ENCODE assay signal across 16 cellular contexts in the genomic region with DNA sequence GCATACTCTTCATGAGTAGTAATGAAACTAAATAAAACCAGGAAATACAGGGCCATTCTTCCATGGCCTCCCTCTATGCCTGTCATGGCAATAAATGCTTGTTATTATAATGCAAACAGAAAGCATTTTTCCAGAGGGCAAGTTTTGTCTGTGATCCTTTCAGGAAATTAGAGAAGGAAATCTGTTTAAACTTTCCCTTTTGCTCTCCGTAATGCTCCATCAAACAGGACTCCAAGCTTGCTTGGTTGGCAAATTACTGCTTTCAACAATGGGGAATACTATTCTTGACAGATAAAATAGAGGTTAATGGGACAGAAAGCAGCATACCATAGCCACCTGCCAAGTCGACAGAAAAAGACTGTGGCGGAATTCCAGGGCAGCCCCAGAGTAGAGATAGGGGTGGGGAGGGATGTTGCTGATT.
DNase-seq lines count a peak whose midpoint lies in the region; ATAC-seq and TF ChIP-seq lines count a peak whose summit lies in the region.
"Had no signal": no experiment of that assay in that cellular context is flagged by ENCODE, and none has a peak within 500 bp of the region (broad histone marks: within the 10 kb centered on the region; RNA-seq: fewer than 3 reads in every experiment).

No MANE protein-coding gene starts in this region.

- H3K27ac ChIP-seq in right cardiac atrium (ENCODE audit: low read length), result peak overlapping the region; percentile 70
- no peak overlapping the region for H3K27ac ChIP-seq in parathyroid adenoma

- DNase-seq in HAP-1 (ENCODE audit: low spot score in 2 of 2) (peak; percentile 51 to 86), right cardiac atrium (peak in 2 of 3 donors; percentile 60 to 64), D341Med (ENCODE audit: low spot score) (no peak)
- DNase-seq in NK-92 treated with Interleukin-12 subunit alpha and Interleukin-12 subunit beta, amount 100 ng/mL, for 24 hours (lab: John Stamatoyannopoulos, UW), result no peak
- DNase-seq in stimulated activated CD4-positive, alpha-beta T cell treated with anti-CD3 and anti-CD28 coated beads, Interleukin-12 subunit alpha, Interleukin-12 subunit beta, amount 100 ng/mL, for 4 hours, result no peak
- DNase-seq: activated B cell treated with CpG ODN at 0.5 μM for 24 hours; activated naive CD4-positive, alpha-beta T cell treated with anti-CD3 and anti-CD28 coated beads, Interleukin-2, amount 50 U/mL, for 16 hours; AML-193; central memory CD4-positive, alpha-beta T cell; DMS 273 treated with DMSO at 0.1 percent for 48 hours; occipital lobe; stimulated activated CD4-positive, alpha-beta T cell treated with anti-CD3 and anti-CD28 coated beads, Interleukin-15, amount 100 ng/mL, for 24 hours had no signal

- WGBS in right cardiac atrium, result 11% methylated on average over 3 of the region's 3 CpGs

- H3K4me3 ChIP-seq in HAP-1, result no peak overlapping the region
- H3K4me3 ChIP-seq in right cardiac atrium (ENCODE audit: low read length), result peak overlapping the region; percentile 7
- H3K4me3 ChIP-seq in parathyroid adenoma (ENCODE audit: low read depth, low read length), result no peak overlapping the region
- H3K4me3 ChIP-seq: tibial nerve had no signal

- peaks cover 23% of the 10 kb centered on the region for H3K4me1 ChIP-seq in HAP-1
- peaks cover 21% of the 10 kb centered on the region for H3K4me1 ChIP-seq in right cardiac atrium (ENCODE audit: control insufficient read depth, insufficient read depth, low read length)
- H3K4me1 ChIP-seq in parathyroid adenoma, result no peaks in the 10 kb centered on the region

- H3K79me2 ChIP-seq in parathyroid adenoma, result no peaks in the 10 kb centered on the region

- intact Hi-C loops in right cardiac atrium (cut with DNase I), result no loop called here

- peak overlapping the region in 4 of 5 experiments; percentile 12 to 87 (median 56) for H3K27ac Mint-ChIP-seq in brain
- H3K27ac Mint-ChIP-seq: activated B cell treated with CpG ODN at 0.5 μM for 24 hours had no signal

- H3K27me3 Mint-ChIP-seq in brain, result no peaks in the 10 kb centered on the region

- H3K4me3 Mint-ChIP-seq in brain, result peak overlapping the region in 3 of 5 experiments; percentile 26 to 62 (median 40)
- H3K4me3 Mint-ChIP-seq: activated B cell treated with CpG ODN at 0.5 μM for 24 hours had no signal

- in situ Hi-C loops in HAP-1 (cut with MboI; ENCODE audit: low sequenced_read_pairs), result no loop called here

- H3K9me3 ChIP-seq in HAP-1 (no peaks in the 10 kb centered on the region), right cardiac atrium (ENCODE audit: control insufficient read depth, low read length) (no peaks in the 10 kb centered on the region), parathyroid adenoma (ENCODE audit: control insufficient read depth, low read length) (no peaks in the 10 kb centered on the region)

- H3K36me3 Mint-ChIP-seq in brain, result peaks cover 19% of the 10 kb centered on the region

- H3K27me3 ChIP-seq in HAP-1 (ENCODE audit: low read depth) (no peaks in the 10 kb centered on the region), right cardiac atrium (ENCODE audit: control insufficient read depth, insufficient read depth) (no peaks in the 10 kb centered on the region), parathyroid adenoma (ENCODE audit: control insufficient read depth, insufficient read depth, low read length) (no peaks in the 10 kb centered on the region)
- H3K27me3 ChIP-seq: tibial nerve had no signal

- TF ChIP-seq CTCF in brain (conservative IDR thresholded peaks at IDR 0.05) (no peak), parathyroid adenoma (IDR thresholded peaks at IDR 0.05) (no peak)

- ATAC-seq in right cardiac atrium, result peak; percentile 52 to 69
- ATAC-seq in HG02759 (IDR thresholded peaks at IDR 0.05; ENCODE audit: unreplicated experiment), result no peak

- H3K36me3 ChIP-seq in HAP-1 (replicated peaks) (no peaks in the 10 kb centered on the region), parathyroid adenoma (ENCODE audit: control insufficient read depth, insufficient read depth, low read length) (no peaks in the 10 kb centered on the region)
- H3K36me3 ChIP-seq: tibial nerve had no signal

- no peak overlapping the region for H2AFZ ChIP-seq in parathyroid adenoma

- H3K9ac ChIP-seq in parathyroid adenoma, result no peak overlapping the region

- H3K4me1 Mint-ChIP-seq in brain, result peaks cover 58% of the 10 kb centered on the region
- H3K4me1 Mint-ChIP-seq: activated B cell treated with CpG ODN at 0.5 μM for 24 hours had no signal

- H3K4me2 ChIP-seq in parathyroid adenoma (ENCODE audit: low read length), result peak overlapping the region; percentile 17

- peaks cover 0 to 16% (median 12%) of the 10 kb centered on the region in 5 experiments for H3K9me3 Mint-ChIP-seq in brain
- H3K9me3 Mint-ChIP-seq: activated B cell treated with CpG ODN at 0.5 μM for 24 hours had no signal

Comparison
In these comparisons a context has a peak if more than half of its experiments do, and no peak if none do; other contexts are left out.
1. DNase-seq: peak in HAP-1 (2 of 2) and right cardiac atrium (2 of 3); none in NK-92 treated with Interleukin-12 subunit alpha and Interleukin-12 subunit beta, amount 100 ng/mL, for 24 hours (single experiment), D341Med (single experiment) and stimulated activated CD4-positive, alpha-beta T cell treated with anti-CD3 and anti-CD28 coated beads, Interleukin-12 subunit alpha, Interleukin-12 subunit beta, amount 100 ng/mL, for 4 hours (single experiment).